In the genomic region with DNA sequence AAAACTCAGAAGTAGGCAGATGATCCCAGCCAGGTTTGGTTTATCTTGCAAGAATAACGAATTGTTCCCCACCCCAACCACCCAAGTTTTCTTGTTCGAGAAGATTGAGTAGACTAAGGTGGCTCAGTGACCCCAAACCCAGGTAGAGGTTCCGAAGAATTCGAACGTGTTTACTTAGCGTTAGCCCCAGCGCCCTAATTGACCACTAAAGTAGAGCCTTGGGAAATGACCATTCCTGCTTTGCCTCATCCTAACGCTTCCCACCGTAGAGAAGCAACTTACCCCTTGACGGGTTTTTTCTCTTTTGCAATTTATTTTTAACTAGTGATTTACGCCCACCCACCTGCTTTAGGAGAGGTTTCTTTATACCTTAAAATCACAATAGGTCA, we compare ENCODE assay signal across 8 cellular contexts. TPM values are rescaled to one million over a fixed set of nuclear protein-coding genes. Genes with fewer than 3 reads are reported as not detected.
DNase-seq lines count a peak whose midpoint lies in the region; ATAC-seq, FAIRE-seq and TF ChIP-seq lines count a peak whose summit lies in the region.

No MANE protein-coding gene starts in this region.

- ATAC-seq in HG03135 (IDR thresholded peaks at IDR 0.05; ENCODE audit: unreplicated experiment) (peak; percentile 5), left lung (peak; percentile 33)

- no peak for TF ChIP-seq POLR2A in GM12891 (IDR thresholded peaks at IDR 0.05; ENCODE audit: low read depth, low read length)

- H3K4me3 ChIP-seq in BJ (ENCODE audit: low read depth, low read length): peak overlapping the region; percentile 98
- peak overlapping the region; percentile 99 for H3K4me3 ChIP-seq in astrocyte of the spinal cord (ENCODE audit: low read depth, low read length)
- H3K4me3 ChIP-seq in left lung: peak overlapping the region; percentile 77 to 79

- no peaks in the 10 kb centered on the region for H3K9me3 ChIP-seq in left lung

- intact Hi-C loops in left lung (cut with DNase I): loop anchor here in 1 of 2 donors (5.0 kb wide), 1 partner anchor 218 kb away; a partner anchor contains a TSS

- H3K27ac ChIP-seq in left lung (peak overlapping the region; percentile 92 to 96), temporal lobe (ENCODE audit: low read depth, low read length) (peak overlapping the region; percentile 81)

- no peak for FAIRE-seq in GM12891 (lab: Jason Lieb, UNC)

- TF ChIP-seq CTCF in BJ (IDR thresholded peaks at IDR 0.05; ENCODE audit: insufficient read depth, low read depth, low read length): no peak
- TF ChIP-seq CTCF in astrocyte of the spinal cord (IDR thresholded peaks at IDR 0.05; ENCODE audit: low read depth, low read length): no peak
- no peak for TF ChIP-seq CTCF in left lung (IDR thresholded peaks at IDR 0.05)

- H3K27me3 ChIP-seq in BJ (ENCODE audit: control insufficient read depth, insufficient read depth, low read length) (peaks cover 2% of the 10 kb centered on the region; the same call in 1 of the 2 replicates), left lung (peaks cover 0 to 3% of the 10 kb centered on the region in 2 donors)

- DNase-seq in BJ (ENCODE audit: low read depth) (no peak), astrocyte of the spinal cord (ENCODE audit: low read depth, low spot score) (no peak), left lung (no peak), GM12891 (ENCODE audit: insufficient read length, low spot score) (no peak), NCI-H82 treated with DMSO at 0.1 percent for 48 hours (lab: John Stamatoyannopoulos, UW; ENCODE audit: unreplicated experiment) (no peak)
- no peak for DNase-seq in activated effector memory CD4-positive, alpha-beta T cell treated with anti-CD3 and anti-CD28 coated beads, Interleukin-2, amount 50 U/mL, for 16 hours

- in situ Hi-C loops in astrocyte of the spinal cord (cut with HindIII; ENCODE audit: low sequenced_read_pairs): no loop called here

- CTCF ChIA-PET in BJ (lab: Yijun Ruan, JAX): interaction anchor here (0.5 to 1.2 kb wide), 2 partner anchors 7 to 219 kb away, joined by 3 to 6 read pairs; no protein-coding TSS in a partner anchor

- H3K4me1 ChIP-seq in left lung: peaks cover 15 to 28% of the 10 kb centered on the region in 2 donors

- POLR2A ChIA-PET in BJ (lab: Charles Lee): no interaction called here

- H3K36me3 ChIP-seq in BJ (ENCODE audit: control insufficient read depth, insufficient read depth, low read length): no peaks in the 10 kb centered on the region
- no peaks in the 10 kb centered on the region for H3K36me3 ChIP-seq in left lung

TF ChIP-seq in GM12891, 5 proteins besides CTCF, POLR2A, EP300 and RAD21:
- TF ChIP-seq TAF1 (IDR thresholded peaks at IDR 0.05; ENCODE audit: low read depth, low read length) (no peak), PAX5 (IDR thresholded peaks at IDR 0.05; ENCODE audit: insufficient read depth, low read length, severe bottlenecking) (no peak), SPI1 (IDR thresholded peaks at IDR 0.05; ENCODE audit: low read depth, low read length) (no peak), POLR2AphosphoS5 (IDR thresholded peaks at IDR 0.05; ENCODE audit: low read depth, low read length) (no peak), POU2F2 (IDR thresholded peaks at IDR 0.05; ENCODE audit: low read depth, low read length) (no peak)

RNA-seq across cellular contexts. Expression of a gene that starts 0.9 kb away (rescaled TPM):
- polyA plus RNA-seq in BJ (2011; rRNA removed): 10.8 and 20.1 TPM in 2 replicates
- 11.2 and 13.1 TPM in 2 replicates for polyA minus RNA-seq in BJ (2011; rRNA and poly(A)+ RNA removed)
- 10 to 100 TPM; 26.7 to 27.0 TPM for total RNA-seq in left lung
- 34.7 TPM for total RNA-seq in temporal lobe
- polyA plus RNA-seq in GM12891 (2012; ENCODE audit: low read depth, missing spikeins): 10.6 TPM
